Comparison of ENCODE assay signal across 30 cellular contexts in genomic region chr16:77402672-77403071, GRCh38. TPM values are rescaled to one million over a fixed set of nuclear protein-coding genes. Genes with fewer than 3 reads are reported as not detected.
"Had no signal": no experiment of that assay in that cellular context is flagged by ENCODE, and none has a peak within 500 bp of the region (broad histone marks: within the 10 kb centered on the region; RNA-seq: fewer than 3 reads in every experiment).

No MANE protein-coding gene starts in this region.

- ATAC-seq: activated CD8-positive, alpha-beta T cell treated with anti-CD3 and anti-CD28 coated beads, Interleukin-2, amount 10 ng/mL, durations not matched to agents 7 days and 5 days; activated naive CD4-positive, alpha-beta T cell treated with anti-CD3 and anti-CD28 coated beads, Interleukin-2, amount 50 U/mL, for 72 hours; activated T-cell treated with anti-CD3 and anti-CD28 coated beads, Interleukin-2, amount 50 U/mL, for 4 hours; PC-3 had no signal

- H3K27ac Mint-ChIP-seq: activated CD4-positive, alpha-beta T cell treated with anti-CD3 and anti-CD28 coated beads, Interleukin-2, amount 10 ng/mL, durations not matched to agents 7 days and 5 days; activated CD8-positive, alpha-beta T cell treated with anti-CD3 and anti-CD28 coated beads, Interleukin-2, amount 10 ng/mL, durations not matched to agents 7 days and 5 days; activated naive CD4-positive, alpha-beta T cell treated with anti-CD3 and anti-CD28 coated beads for 36 hours; activated naive CD4-positive, alpha-beta T cell treated with anti-CD3 and anti-CD28 coated beads, Interleukin-2, amount 50 U/mL, for 72 hours; activated T-helper 1 cell treated with anti-CD3 and anti-CD28 coated beads, Interleukin-12 subunit alpha, Interleukin-12 subunit beta, Interleukin-2, Interleukin-4 antibody, amounts not matched to agents 30 ng/mL and 10 ng/mL and 1 ng/mL, durations not matched to agents 14 hours and 24 hours and 36 hours; brain had no signal

- H3K4me3 Mint-ChIP-seq: activated CD4-positive, alpha-beta T cell treated with anti-CD3 and anti-CD28 coated beads, Interleukin-2, amount 10 ng/mL, durations not matched to agents 7 days and 5 days; activated CD8-positive, alpha-beta T cell treated with anti-CD3 and anti-CD28 coated beads, Interleukin-2, amount 10 ng/mL, durations not matched to agents 7 days and 5 days; activated naive CD4-positive, alpha-beta T cell treated with anti-CD3 and anti-CD28 coated beads for 36 hours; activated T-cell treated with anti-CD3 and anti-CD28 coated beads, Interleukin-2, amount 50 U/mL, for 4 hours; activated T-helper 1 cell treated with anti-CD3 and anti-CD28 coated beads, Interleukin-12 subunit alpha, Interleukin-12 subunit beta, Interleukin-2, Interleukin-4 antibody, amounts not matched to agents 30 ng/mL and 10 ng/mL and 1 ng/mL, durations not matched to agents 14 hours and 24 hours and 36 hours; brain had no signal

- H3K27ac ChIP-seq: adrenal gland, SJCRH30, SK-N-MC had no signal

- H3K9me3 ChIP-seq: SJCRH30 had no signal

- H3K4me1 ChIP-seq: adrenal gland, SJCRH30 had no signal

- H3K36me3 Mint-ChIP-seq: activated naive CD4-positive, alpha-beta T cell treated with anti-CD3 and anti-CD28 coated beads, Interleukin-2, amount 50 U/mL, for 72 hours had no signal

- H3K27me3 ChIP-seq: adrenal gland, SJCRH30 had no signal

- H3K36me3 ChIP-seq: adrenal gland, SJCRH30 had no signal

- H3K4me3 ChIP-seq: adrenal gland, SJCRH30, SK-N-MC had no signal

- DNase-seq: activated CD4-positive, alpha-beta T cell treated with anti-CD3 and anti-CD28 coated beads, Interleukin-2, amount 10 ng/mL, durations not matched to agents 7 days and 5 days; activated CD4-positive, alpha-beta T cell treated with anti-CD3 and anti-CD28 coated beads, Interleukin-2, amount 50 U/mL, for 48 hours; activated CD8-positive, alpha-beta T cell treated with anti-CD3 and anti-CD28 coated beads, Interleukin-2, amount 10 ng/mL, durations not matched to agents 7 days and 5 days; activated gamma-delta T cell treated with Interleukin-2 at 50 U/mL for 16 hours; activated naive CD4-positive, alpha-beta T cell treated with anti-CD3 and anti-CD28 coated beads for 36 hours; activated T-cell treated with anti-CD3 and anti-CD28 coated beads for 4 hours; activated T-cell treated with anti-CD3 and anti-CD28 coated beads, Interleukin-2, amount 50 U/mL, for 4 hours; Karpas-422; KBM-7; NCI-H1105; NCI-H1436; NCI-H1694; NCI-H1930; NCI-H2081 treated with DMSO at 0.1 percent for 48 hours; NCI-H510A; NCI-H526; NCI-H774; PC-3; SHP77; SJCRH30; T1000 had no signal

- H3K4me1 Mint-ChIP-seq: activated CD4-positive, alpha-beta T cell treated with anti-CD3 and anti-CD28 coated beads, Interleukin-2, amount 10 ng/mL, durations not matched to agents 7 days and 5 days; brain had no signal

- H3K9me3 Mint-ChIP-seq: activated CD4-positive, alpha-beta T cell treated with anti-CD3 and anti-CD28 coated beads, Interleukin-2, amount 10 ng/mL, durations not matched to agents 7 days and 5 days; activated naive CD4-positive, alpha-beta T cell treated with anti-CD3 and anti-CD28 coated beads for 36 hours; activated T-cell treated with anti-CD3 and anti-CD28 coated beads, Interleukin-2, amount 50 U/mL, for 4 hours; activated T-helper 1 cell treated with anti-CD3 and anti-CD28 coated beads, Interleukin-12 subunit alpha, Interleukin-12 subunit beta, Interleukin-2, Interleukin-4 antibody, amounts not matched to agents 30 ng/mL and 10 ng/mL and 1 ng/mL, durations not matched to agents 14 hours and 24 hours and 36 hours had no signal

RNA-seq across cellular contexts. Expression of gene ADAMTS18, which starts 32.2 kb away (rescaled TPM):
- total RNA-seq: activated CD4-positive, alpha-beta T cell treated with anti-CD3 and anti-CD28 coated beads, Interleukin-2, amount 10 ng/mL, durations not matched to agents 7 days and 5 days; activated CD8-positive, alpha-beta T cell treated with anti-CD3 and anti-CD28 coated beads, Interleukin-2, amount 10 ng/mL, durations not matched to agents 7 days and 5 days; activated naive CD4-positive, alpha-beta T cell treated with anti-CD3 and anti-CD28 coated beads for 36 hours; activated naive CD4-positive, alpha-beta T cell treated with anti-CD3 and anti-CD28 coated beads, Interleukin-2, amount 50 U/mL, for 72 hours; activated T-cell treated with anti-CD3 and anti-CD28 coated beads, Interleukin-2, amount 50 U/mL, for 4 hours; bronchial epithelial cell; MCF 10A; PC-3; T-helper 1 cell treated with Interleukin-12 subunit alpha and Interleukin-12 subunit beta and Interleukin-4 antibody, amounts not matched to agents 30 ng/mL and 1 ng/mL, for 36 hours; T-helper 2 cell treated with Interferon-gamma antibody and Interleukin-4, amounts not matched to agents 100 ng/mL and 5 ng/mL, for 36 hours had no signal
